22 cellular contexts compared by ENCODE assay signal in genomic region chr4:93299116-93299515, GRCh38.
DNase-seq lines count a peak whose midpoint lies in the region; ATAC-seq, FAIRE-seq and TF ChIP-seq lines count a peak whose summit lies in the region.
"Had no signal": no experiment of that assay in that cellular context is flagged by ENCODE, and none has a peak within 500 bp of the region (broad histone marks: within the 10 kb centered on the region; RNA-seq: fewer than 3 reads in every experiment).

No MANE protein-coding gene starts in this region.

- CTCF ChIA-PET in GM12878 (lab: Yijun Ruan, JAX): interaction anchor here (1.0 kb wide), 1 partner anchor 17 kb away, joined by 3 read pairs; no protein-coding TSS in a partner anchor

- no peak overlapping the region; the same call in 1 of the 2 replicates for H3K27ac ChIP-seq in GM12878 (ENCODE audit: control insufficient read depth, insufficient read depth)
- H3K27ac ChIP-seq: epithelial cell of prostate, neural progenitor cell, SK-N-MC had no signal

- ATAC-seq in GM18870 (IDR thresholded peaks at IDR 0.05; ENCODE audit: unreplicated experiment) (peak; percentile 45), HG02678 (IDR thresholded peaks at IDR 0.05; ENCODE audit: unreplicated experiment) (peak; percentile 59), GM12878 (peak; percentile 47)
- ATAC-seq: activated CD4-positive, CD25-positive, alpha-beta regulatory T cell treated with anti-CD3 and anti-CD28 coated beads, Interleukin-2, amount 50 U/mL, for 24 hours; activated T-cell treated with anti-CD3 and anti-CD28 coated beads, Interleukin-2, amount 50 U/mL, for 72 hours; CD8-positive, alpha-beta T cell; K562; mucosa of descending colon had no signal

- H3K9me3 ChIP-seq in GM12878 (replicated peaks; ENCODE audit: control insufficient read depth, insufficient read depth, low read length): no peaks in the 10 kb centered on the region; the same call in 2 of the 3 replicates
- H3K9me3 ChIP-seq: mucosa of descending colon, thoracic aorta had no signal

- no peak for TF ChIP-seq EP300 in GM12878 (IDR thresholded peaks at IDR 0.05; ENCODE audit: borderline replicate concordance in 1 of 2, control insufficient read depth in 1 of 2, low read depth in 2 of 2, low read length in 2 of 2)

- no peaks in the 10 kb centered on the region for H3K27me3 ChIP-seq in GM12878 (replicated peaks in 1 of 2; ENCODE audit: control insufficient read depth in 2 of 2, insufficient read depth in 2 of 2, low read length in 1 of 2)
- H3K27me3 ChIP-seq: neural progenitor cell had no signal

- TF ChIP-seq CTCF in GM12878 (IDR thresholded peaks at IDR 0.05 in 2 of 3, conservative IDR thresholded peaks at IDR 0.05 in 1 of 3; ENCODE audit: control insufficient read depth in 2 of 3, extremely low read depth in 1 of 3, insufficient read depth in 1 of 3, low read depth in 3 of 3, low read length in 3 of 3): no peak

- 7% methylated on average over 5 of the region's 5 CpGs for WGBS in GM12878 (ENCODE audit: insufficient coverage, insufficient replicate concordance, low lambda C conversion rate, missing lambda C conversion rate)

- H3K9ac ChIP-seq in GM12878 (ENCODE audit: control insufficient read depth, insufficient read depth, low read length): no peak overlapping the region
- H3K9ac ChIP-seq: neural progenitor cell had no signal

- no peak for FAIRE-seq in GM12878 (lab: Jason Lieb, UNC)
- FAIRE-seq: H1, K562 had no signal

- SMC1A ChIA-PET in GM12878 (lab: Charles Lee; ENCODE audit: uncharacterized antibody, unreplicated experiment): interaction anchor here (1.2 kb wide), 1 partner anchor 15 kb away, joined by 4 read pairs; no protein-coding TSS in a partner anchor

- no TSS peak for BruUV-seq in GM12878 (replicated peaks; lab: Mats Ljungman, UMichigan)

- in situ Hi-C loops in GM12878 (cut with MboI): no loop called here

- DNase-seq in Jurkat, Clone E6-1 (ENCODE audit: low read depth, low spot score): peak; percentile 8
- no peak for DNase-seq in GM12878 (ENCODE audit: low read depth, low spot score)
- DNase-seq in kidney tubule cell (ENCODE audit: low spot score): no peak
- no peak for DNase-seq in NCI-H524 treated with DMSO at 0.1 percent for 48 hours (lab: John Stamatoyannopoulos, UW)
- DNase-seq in RPMI8226: no peak
- DNase-seq: activated naive CD4-positive, alpha-beta T cell treated with anti-CD3 and anti-CD28 coated beads, Interleukin-2, amount 10 ng/mL, durations not matched to agents 7 days and 5 days; activated T-cell treated with anti-CD3 and anti-CD28 coated beads, Interleukin-2, amount 50 U/mL, for 72 hours; CD8-positive, alpha-beta T cell; immature natural killer cell; mucosa of descending colon; NCI-H1930; stimulated activated CD4-positive, alpha-beta T cell treated with anti-CD3 and anti-CD28 coated beads, Interleukin-1b, Interleukin-23, amount 100 ng/mL, for 48 hours; stimulated activated naive CD4-positive, alpha-beta T cell had no signal

- no peaks in the 10 kb centered on the region for H4K20me1 ChIP-seq in GM12878 (ENCODE audit: control insufficient read depth, insufficient read depth)

- POLR2A ChIA-PET in GM12878 (lab: Charles Lee): no interaction called here

- RAD21 ChIA-PET in GM12878 (lab: Charles Lee; ENCODE audit: unreplicated experiment): no interaction called here

- TF ChIP-seq POLR2A in GM12878 (IDR thresholded peaks at IDR 0.05; ENCODE audit: low read depth, low read length): no peak

- TF ChIP-seq RAD21 in GM12878 (IDR thresholded peaks at IDR 0.05; ENCODE audit: insufficient read depth, low read depth, low read length): no peak

- H2AFZ ChIP-seq in GM12878 (ENCODE audit: control insufficient read depth, low read depth, low read length): no peak overlapping the region
- H2AFZ ChIP-seq: neural progenitor cell had no signal

- intact Hi-C loops in GM12878 (cut with micrococcal nuclease; ENCODE audit: unreplicated experiment): no loop called here

- H3K79me2 ChIP-seq in GM12878 (ENCODE audit: control insufficient read depth, insufficient read depth, low read length): no peaks in the 10 kb centered on the region

- no peak overlapping the region for H3K4me3 ChIP-seq in Jurkat, Clone E6-1 (ENCODE audit: low read length)
- H3K4me3 ChIP-seq in GM12878: no peak overlapping the region
- H3K4me3 ChIP-seq: K562, mucosa of descending colon, neural progenitor cell, SK-N-MC, thoracic aorta had no signal

- H3K4me2 ChIP-seq in GM12878 (ENCODE audit: control insufficient read depth, insufficient read depth): peak overlapping the region; percentile 25; the same call in 1 of the 2 replicates
- H3K4me2 ChIP-seq: neural progenitor cell had no signal

- H3K4me1 ChIP-seq in GM12878 (ENCODE audit: control insufficient read depth, insufficient read depth, low read length): peaks cover 4% of the 10 kb centered on the region; the same call in 1 of the 2 replicates
- H3K4me1 ChIP-seq: neural progenitor cell had no signal

- no peaks in the 10 kb centered on the region for H3K36me3 ChIP-seq in GM12878 (ENCODE audit: control insufficient read depth in 2 of 2, insufficient read depth in 2 of 2, low read length in 1 of 2)
- H3K36me3 ChIP-seq: neural progenitor cell, thoracic aorta had no signal

TF ChIP-seq in GM12878, 131 proteins besides CTCF, POLR2A, EP300 and RAD21:
- no peak for TF ChIP-seq CEBPZ (IDR thresholded peaks at IDR 0.05; ENCODE audit: low read depth, low read length)
- TF ChIP-seq, protein P1, sequence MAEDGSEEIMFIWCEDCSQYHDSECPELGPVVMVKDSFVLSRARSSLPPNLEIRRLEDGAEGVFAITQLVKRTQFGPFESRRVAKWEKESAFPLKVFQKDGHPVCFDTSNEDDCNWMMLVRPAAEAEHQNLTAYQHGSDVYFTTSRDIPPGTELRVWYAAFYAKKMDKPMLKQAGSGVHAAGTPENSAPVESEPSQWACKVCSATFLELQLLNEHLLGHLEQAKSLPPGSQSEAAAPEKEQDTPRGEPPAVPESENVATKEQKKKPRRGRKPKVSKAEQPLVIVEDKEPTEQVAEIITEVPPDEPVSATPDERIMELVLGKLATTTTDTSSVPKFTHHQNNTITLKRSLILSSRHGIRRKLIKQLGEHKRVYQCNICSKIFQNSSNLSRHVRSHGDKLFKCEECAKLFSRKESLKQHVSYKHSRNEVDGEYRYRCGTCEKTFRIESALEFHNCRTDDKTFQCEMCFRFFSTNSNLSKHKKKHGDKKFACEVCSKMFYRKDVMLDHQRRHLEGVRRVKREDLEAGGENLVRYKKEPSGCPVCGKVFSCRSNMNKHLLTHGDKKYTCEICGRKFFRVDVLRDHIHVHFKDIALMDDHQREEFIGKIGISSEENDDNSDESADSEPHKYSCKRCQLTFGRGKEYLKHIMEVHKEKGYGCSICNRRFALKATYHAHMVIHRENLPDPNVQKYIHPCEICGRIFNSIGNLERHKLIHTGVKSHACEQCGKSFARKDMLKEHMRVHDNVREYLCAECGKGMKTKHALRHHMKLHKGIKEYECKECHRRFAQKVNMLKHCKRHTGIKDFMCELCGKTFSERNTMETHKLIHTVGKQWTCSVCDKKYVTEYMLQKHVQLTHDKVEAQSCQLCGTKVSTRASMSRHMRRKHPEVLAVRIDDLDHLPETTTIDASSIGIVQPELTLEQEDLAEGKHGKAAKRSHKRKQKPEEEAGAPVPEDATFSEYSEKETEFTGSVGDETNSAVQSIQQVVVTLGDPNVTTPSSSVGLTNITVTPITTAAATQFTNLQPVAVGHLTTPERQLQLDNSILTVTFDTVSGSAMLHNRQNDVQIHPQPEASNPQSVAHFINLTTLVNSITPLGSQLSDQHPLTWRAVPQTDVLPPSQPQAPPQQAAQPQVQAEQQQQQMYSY (CRISPR knock-in tag; IDR thresholded peaks at IDR 0.05): no peak
- TF ChIP-seq RUNX3 (IDR thresholded peaks at IDR 0.05; ENCODE audit: low read length): peak; percentile 76
- TF ChIP-seq, protein P2, sequence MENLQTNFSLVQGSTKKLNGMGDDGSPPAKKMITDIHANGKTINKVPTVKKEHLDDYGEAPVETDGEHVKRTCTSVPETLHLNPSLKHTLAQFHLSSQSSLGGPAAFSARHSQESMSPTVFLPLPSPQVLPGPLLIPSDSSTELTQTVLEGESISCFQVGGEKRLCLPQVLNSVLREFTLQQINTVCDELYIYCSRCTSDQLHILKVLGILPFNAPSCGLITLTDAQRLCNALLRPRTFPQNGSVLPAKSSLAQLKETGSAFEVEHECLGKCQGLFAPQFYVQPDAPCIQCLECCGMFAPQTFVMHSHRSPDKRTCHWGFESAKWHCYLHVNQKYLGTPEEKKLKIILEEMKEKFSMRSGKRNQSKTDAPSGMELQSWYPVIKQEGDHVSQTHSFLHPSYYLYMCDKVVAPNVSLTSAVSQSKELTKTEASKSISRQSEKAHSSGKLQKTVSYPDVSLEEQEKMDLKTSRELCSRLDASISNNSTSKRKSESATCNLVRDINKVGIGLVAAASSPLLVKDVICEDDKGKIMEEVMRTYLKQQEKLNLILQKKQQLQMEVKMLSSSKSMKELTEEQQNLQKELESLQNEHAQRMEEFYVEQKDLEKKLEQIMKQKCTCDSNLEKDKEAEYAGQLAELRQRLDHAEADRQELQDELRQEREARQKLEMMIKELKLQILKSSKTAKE (IDR thresholded peaks at IDR 0.05; ENCODE audit: low read depth, poor library complexity, severe bottlenecking): no peak
- no peak for TF ChIP-seq SIX5 (IDR thresholded peaks at IDR 0.05; ENCODE audit: low read depth, low read length, severe bottlenecking)
- TF ChIP-seq GATAD2B (conservative IDR thresholded peaks at IDR 0.05; ENCODE audit: low read depth): no peak
